Comparison of ENCODE assay signal across 3 cellular contexts in the genomic region with DNA sequence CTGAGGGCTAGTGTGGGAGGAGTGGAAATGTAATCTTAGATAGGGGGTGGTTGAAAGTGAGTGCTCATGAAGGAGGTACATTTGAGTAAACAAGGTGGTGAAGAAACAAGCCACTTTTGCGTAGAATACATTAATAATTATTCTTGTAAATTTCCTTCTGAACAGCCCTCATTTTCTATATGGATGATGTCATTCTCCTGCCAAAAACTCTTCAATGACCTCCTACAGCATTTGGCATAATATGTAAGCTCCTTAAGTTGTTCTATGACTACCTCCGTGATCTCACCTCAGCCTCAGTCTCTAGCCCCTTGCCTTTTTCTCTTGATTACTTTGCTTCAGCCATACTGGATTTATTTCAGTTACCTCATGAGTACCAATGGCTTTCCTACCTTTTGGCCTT.
TF ChIP-seq lines count a peak whose summit lies in the region.

No MANE protein-coding gene starts in this region.

TF ChIP-seq in HepG2, 621 proteins besides CTCF, POLR2A, EP300 and RAD21:
- peak; percentile 83 for TF ChIP-seq ATF7 (IDR thresholded peaks at IDR 0.05)
- no peak for TF ChIP-seq ATF7 (CRISPR knock-in tag; IDR thresholded peaks at IDR 0.05)
- TF ChIP-seq ZNF724P (CRISPR knock-in tag; IDR thresholded peaks at IDR 0.05; ENCODE audit: borderline replicate concordance), result no peak
- no peak for TF ChIP-seq U2AF2 (IDR thresholded peaks at IDR 0.05; ENCODE audit: low read depth, low read length)
TF ChIP-seq in HepG2: peak in this region for 1.

TF ChIP-seq in HEK293, 187 proteins besides CTCF, POLR2A, EP300 and RAD21:
- no peak for TF ChIP-seq HOXC10 (CRISPR knock-in tag; IDR thresholded peaks at IDR 0.05)
- TF ChIP-seq ZSCAN30 (tag by site-specific recombination; IDR thresholded peaks at IDR 0.05), result no peak
- TF ChIP-seq TRIM28 (IDR thresholded peaks at IDR 0.05; ENCODE audit: borderline replicate concordance, low read length), result no peak
- TF ChIP-seq, protein P1, sequence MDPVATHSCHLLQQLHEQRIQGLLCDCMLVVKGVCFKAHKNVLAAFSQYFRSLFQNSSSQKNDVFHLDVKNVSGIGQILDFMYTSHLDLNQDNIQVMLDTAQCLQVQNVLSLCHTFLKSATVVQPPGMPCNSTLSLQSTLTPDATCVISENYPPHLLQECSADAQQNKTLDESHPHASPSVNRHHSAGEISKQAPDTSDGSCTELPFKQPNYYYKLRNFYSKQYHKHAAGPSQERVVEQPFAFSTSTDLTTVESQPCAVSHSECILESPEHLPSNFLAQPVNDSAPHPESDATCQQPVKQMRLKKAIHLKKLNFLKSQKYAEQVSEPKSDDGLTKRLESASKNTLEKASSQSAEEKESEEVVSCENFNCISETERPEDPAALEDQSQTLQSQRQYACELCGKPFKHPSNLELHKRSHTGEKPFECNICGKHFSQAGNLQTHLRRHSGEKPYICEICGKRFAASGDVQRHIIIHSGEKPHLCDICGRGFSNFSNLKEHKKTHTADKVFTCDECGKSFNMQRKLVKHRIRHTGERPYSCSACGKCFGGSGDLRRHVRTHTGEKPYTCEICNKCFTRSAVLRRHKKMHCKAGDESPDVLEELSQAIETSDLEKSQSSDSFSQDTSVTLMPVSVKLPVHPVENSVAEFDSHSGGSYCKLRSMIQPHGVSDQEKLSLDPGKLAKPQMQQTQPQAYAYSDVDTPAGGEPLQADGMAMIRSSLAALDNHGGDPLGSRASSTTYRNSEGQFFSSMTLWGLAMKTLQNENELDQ (tag by site-specific recombination; IDR thresholded peaks at IDR 0.05; ENCODE audit: low read depth), result no peak
- TF ChIP-seq, protein P2, sequence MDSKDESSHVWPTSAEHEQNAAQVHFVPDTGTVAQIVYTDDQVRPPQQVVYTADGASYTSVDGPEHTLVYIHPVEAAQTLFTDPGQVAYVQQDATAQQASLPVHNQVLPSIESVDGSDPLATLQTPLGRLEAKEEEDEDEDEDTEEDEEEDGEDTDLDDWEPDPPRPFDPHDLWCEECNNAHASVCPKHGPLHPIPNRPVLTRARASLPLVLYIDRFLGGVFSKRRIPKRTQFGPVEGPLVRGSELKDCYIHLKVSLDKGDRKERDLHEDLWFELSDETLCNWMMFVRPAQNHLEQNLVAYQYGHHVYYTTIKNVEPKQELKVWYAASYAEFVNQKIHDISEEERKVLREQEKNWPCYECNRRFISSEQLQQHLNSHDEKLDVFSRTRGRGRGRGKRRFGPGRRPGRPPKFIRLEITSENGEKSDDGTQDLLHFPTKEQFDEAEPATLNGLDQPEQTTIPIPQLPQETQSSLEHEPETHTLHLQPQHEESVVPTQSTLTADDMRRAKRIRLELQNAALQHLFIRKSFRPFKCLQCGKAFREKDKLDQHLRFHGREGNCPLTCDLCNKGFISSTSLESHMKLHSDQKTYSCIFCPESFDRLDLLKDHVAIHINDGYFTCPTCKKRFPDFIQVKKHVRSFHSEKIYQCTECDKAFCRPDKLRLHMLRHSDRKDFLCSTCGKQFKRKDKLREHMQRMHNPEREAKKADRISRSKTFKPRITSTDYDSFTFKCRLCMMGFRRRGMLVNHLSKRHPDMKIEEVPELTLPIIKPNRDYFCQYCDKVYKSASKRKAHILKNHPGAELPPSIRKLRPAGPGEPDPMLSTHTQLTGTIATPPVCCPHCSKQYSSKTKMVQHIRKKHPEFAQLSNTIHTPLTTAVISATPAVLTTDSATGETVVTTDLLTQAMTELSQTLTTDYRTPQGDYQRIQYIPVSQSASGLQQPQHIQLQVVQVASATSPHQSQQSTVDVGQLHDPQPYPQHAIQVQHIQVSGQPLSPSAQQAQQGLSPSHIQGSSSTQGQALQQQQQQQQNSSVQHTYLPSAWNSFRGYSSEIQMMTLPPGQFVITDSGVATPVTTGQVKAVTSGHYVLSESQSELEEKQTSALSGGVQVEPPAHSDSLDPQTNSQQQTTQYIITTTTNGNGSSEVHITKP (tag by site-specific recombination; IDR thresholded peaks at IDR 0.05), result peak; percentile 69
- TF ChIP-seq ZNF558 (tag by site-specific recombination; IDR thresholded peaks at IDR 0.05), result no peak
- TF ChIP-seq RBAK (tag by site-specific recombination; IDR thresholded peaks at IDR 0.05), result no peak
- TF ChIP-seq, protein P3, sequence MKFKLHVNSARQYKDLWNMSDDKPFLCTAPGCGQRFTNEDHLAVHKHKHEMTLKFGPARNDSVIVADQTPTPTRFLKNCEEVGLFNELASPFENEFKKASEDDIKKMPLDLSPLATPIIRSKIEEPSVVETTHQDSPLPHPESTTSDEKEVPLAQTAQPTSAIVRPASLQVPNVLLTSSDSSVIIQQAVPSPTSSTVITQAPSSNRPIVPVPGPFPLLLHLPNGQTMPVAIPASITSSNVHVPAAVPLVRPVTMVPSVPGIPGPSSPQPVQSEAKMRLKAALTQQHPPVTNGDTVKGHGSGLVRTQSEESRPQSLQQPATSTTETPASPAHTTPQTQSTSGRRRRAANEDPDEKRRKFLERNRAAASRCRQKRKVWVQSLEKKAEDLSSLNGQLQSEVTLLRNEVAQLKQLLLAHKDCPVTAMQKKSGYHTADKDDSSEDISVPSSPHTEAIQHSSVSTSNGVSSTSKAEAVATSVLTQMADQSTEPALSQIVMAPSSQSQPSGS (tag by site-specific recombination; IDR thresholded peaks at IDR 0.05; ENCODE audit: low read depth), result peak; percentile 75
- TF ChIP-seq, protein P4, sequence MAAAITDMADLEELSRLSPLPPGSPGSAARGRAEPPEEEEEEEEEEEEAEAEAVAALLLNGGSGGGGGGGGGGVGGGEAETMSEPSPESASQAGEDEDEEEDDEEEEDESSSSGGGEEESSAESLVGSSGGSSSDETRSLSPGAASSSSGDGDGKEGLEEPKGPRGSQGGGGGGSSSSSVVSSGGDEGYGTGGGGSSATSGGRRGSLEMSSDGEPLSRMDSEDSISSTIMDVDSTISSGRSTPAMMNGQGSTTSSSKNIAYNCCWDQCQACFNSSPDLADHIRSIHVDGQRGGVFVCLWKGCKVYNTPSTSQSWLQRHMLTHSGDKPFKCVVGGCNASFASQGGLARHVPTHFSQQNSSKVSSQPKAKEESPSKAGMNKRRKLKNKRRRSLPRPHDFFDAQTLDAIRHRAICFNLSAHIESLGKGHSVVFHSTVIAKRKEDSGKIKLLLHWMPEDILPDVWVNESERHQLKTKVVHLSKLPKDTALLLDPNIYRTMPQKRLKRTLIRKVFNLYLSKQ (tag by site-specific recombination; IDR thresholded peaks at IDR 0.05; ENCODE audit: borderline replicate concordance), result no peak

TF ChIP-seq in endothelial cell of umbilical vein, 7 proteins besides CTCF, POLR2A, EP300 and RAD21:
- TF ChIP-seq, protein P5, sequence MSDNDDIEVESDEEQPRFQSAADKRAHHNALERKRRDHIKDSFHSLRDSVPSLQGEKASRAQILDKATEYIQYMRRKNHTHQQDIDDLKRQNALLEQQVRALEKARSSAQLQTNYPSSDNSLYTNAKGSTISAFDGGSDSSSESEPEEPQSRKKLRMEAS (IDR thresholded peaks at IDR 0.05; ENCODE audit: insufficient read depth, insufficient read length), result no peak
- TF ChIP-seq JUN (IDR thresholded peaks at IDR 0.05; ENCODE audit: borderline replicate concordance, insufficient read depth, insufficient read length, low read depth), result peak; percentile 17
